1 cellular context compared by ENCODE assay signal in genomic region chr19:3036119-3036794, GRCh38.
TF ChIP-seq lines count a peak whose summit lies in the region.

No MANE protein-coding gene starts in this region.

TF ChIP-seq in HEK293, 187 proteins besides CTCF, POLR2A, EP300 and RAD21 (continued from another document and continues in another):
- TF ChIP-seq PRDM10 (tag by site-specific recombination; IDR thresholded peaks at IDR 0.05) (peak; percentile 52; the same call in 1 of the 2 replicates), WT1 (tag by site-specific recombination; IDR thresholded peaks at IDR 0.05) (peak; percentile 80), ZNF341 (tag by site-specific recombination; IDR thresholded peaks at IDR 0.05; ENCODE audit: low read depth) (peak; percentile 80), MZF1 (tag by site-specific recombination; IDR thresholded peaks at IDR 0.05; ENCODE audit: borderline replicate concordance) (peak; percentile 55; the same call in 1 of the 2 replicates), ZFP41 (tag by site-specific recombination; IDR thresholded peaks at IDR 0.05; ENCODE audit: borderline replicate concordance) (no peak), ZNF843 (tag by site-specific recombination; IDR thresholded peaks at IDR 0.05) (0 out of 2 replicates have a peak, but pooled peaks have one; percentile 12), IKZF3 (tag by site-specific recombination; IDR thresholded peaks at IDR 0.05) (peak; percentile 99), ZIC2 (tag by site-specific recombination; IDR thresholded peaks at IDR 0.05) (peak; percentile 99), ZNF629 (tag by site-specific recombination; IDR thresholded peaks at IDR 0.05) (0 out of 2 replicates have a peak, but pooled peaks have one; percentile 26), ZNF830 (tag by site-specific recombination; IDR thresholded peaks at IDR 0.05; ENCODE audit: low read depth) (no peak), ZNF423 (tag by site-specific recombination; IDR thresholded peaks at IDR 0.05) (peak; percentile 82; the same call in 1 of the 2 replicates), ZNF621 (tag by site-specific recombination; IDR thresholded peaks at IDR 0.05) (no peak), ZNF514 (tag by site-specific recombination; IDR thresholded peaks at IDR 0.05) (no peak), GLIS1 (tag by site-specific recombination; IDR thresholded peaks at IDR 0.05) (peak; percentile 95), KLF7 (tag by site-specific recombination; IDR thresholded peaks at IDR 0.05; ENCODE audit: borderline replicate concordance) (0 out of 2 replicates have a peak, but pooled peaks have one; percentile 13), TCF7L2 (IDR thresholded peaks at IDR 0.05; ENCODE audit: borderline replicate concordance, low read depth, low read length) (peak; percentile 63; the same call in 1 of the 2 replicates), ZNF214 (tag by site-specific recombination; IDR thresholded peaks at IDR 0.05; ENCODE audit: borderline replicate concordance) (no peak), ZBTB8A (tag by site-specific recombination; IDR thresholded peaks at IDR 0.05) (peak; percentile 8), ZNF366 (tag by site-specific recombination; conservative IDR thresholded peaks at IDR 0.05) (peak; percentile 56), ZNF121 (tag by site-specific recombination; IDR thresholded peaks at IDR 0.05) (no peak), KLF17 (tag by site-specific recombination; IDR thresholded peaks at IDR 0.05) (peak; percentile 71; the same call in 1 of the 2 replicates), ZNF639 (tag by site-specific recombination; IDR thresholded peaks at IDR 0.05) (no peak), KLF8 (tag by site-specific recombination; IDR thresholded peaks at IDR 0.05) (peak; percentile 81), ZNF837 (tag by site-specific recombination; IDR thresholded peaks at IDR 0.05) (no peak), ZNF473 (tag by site-specific recombination; IDR thresholded peaks at IDR 0.05) (no peak), ZBTB6 (tag by site-specific recombination; IDR thresholded peaks at IDR 0.05) (peak; percentile 38; the same call in 1 of the 2 replicates), ZBTB26 (tag by site-specific recombination; optimal IDR thresholded peaks at IDR 0.05) (peak; percentile 76), ZNF433 (tag by site-specific recombination; IDR thresholded peaks at IDR 0.05; ENCODE audit: low read depth) (no peak), EGR2 (tag by site-specific recombination; IDR thresholded peaks at IDR 0.05; ENCODE audit: low read depth) (peak; percentile 66), ZNF555 (tag by site-specific recombination; conservative IDR thresholded peaks at IDR 0.05) (no peak), FEZF1 (tag by site-specific recombination; IDR thresholded peaks at IDR 0.05) (peak; percentile 47; the same call in 1 of the 2 replicates), BCL11B (tag by site-specific recombination; IDR thresholded peaks at IDR 0.05; ENCODE audit: low read depth) (peak; percentile 95), ZXDB (tag by site-specific recombination; IDR thresholded peaks at IDR 0.05) (peak; percentile 74), REST (tag by site-specific recombination; IDR thresholded peaks at IDR 0.05) (0 out of 2 replicates have a peak, but pooled peaks have one; percentile 36), PRDM4 (tag by site-specific recombination; IDR thresholded peaks at IDR 0.05) (peak; percentile 30; the same call in 1 of the 2 replicates)
- TF ChIP-seq, protein P1, sequence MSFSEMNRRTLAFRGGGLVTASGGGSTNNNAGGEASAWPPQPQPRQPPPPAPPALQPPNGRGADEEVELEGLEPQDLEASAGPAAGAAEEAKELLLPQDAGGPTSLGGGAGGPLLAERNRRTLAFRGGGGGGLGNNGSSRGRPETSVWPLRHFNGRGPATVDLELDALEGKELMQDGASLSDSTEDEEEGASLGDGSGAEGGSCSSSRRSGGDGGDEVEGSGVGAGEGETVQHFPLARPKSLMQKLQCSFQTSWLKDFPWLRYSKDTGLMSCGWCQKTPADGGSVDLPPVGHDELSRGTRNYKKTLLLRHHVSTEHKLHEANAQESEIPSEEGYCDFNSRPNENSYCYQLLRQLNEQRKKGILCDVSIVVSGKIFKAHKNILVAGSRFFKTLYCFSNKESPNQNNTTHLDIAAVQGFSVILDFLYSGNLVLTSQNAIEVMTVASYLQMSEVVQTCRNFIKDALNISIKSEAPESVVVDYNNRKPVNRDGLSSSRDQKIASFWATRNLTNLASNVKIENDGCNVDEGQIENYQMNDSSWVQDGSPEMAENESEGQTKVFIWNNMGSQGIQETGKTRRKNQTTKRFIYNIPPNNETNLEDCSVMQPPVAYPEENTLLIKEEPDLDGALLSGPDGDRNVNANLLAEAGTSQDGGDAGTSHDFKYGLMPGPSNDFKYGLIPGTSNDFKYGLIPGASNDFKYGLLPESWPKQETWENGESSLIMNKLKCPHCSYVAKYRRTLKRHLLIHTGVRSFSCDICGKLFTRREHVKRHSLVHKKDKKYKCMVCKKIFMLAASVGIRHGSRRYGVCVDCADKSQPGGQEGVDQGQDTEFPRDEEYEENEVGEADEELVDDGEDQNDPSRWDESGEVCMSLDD (tag by site-specific recombination; IDR thresholded peaks at IDR 0.05): peak; percentile 33
- TF ChIP-seq, protein P2, sequence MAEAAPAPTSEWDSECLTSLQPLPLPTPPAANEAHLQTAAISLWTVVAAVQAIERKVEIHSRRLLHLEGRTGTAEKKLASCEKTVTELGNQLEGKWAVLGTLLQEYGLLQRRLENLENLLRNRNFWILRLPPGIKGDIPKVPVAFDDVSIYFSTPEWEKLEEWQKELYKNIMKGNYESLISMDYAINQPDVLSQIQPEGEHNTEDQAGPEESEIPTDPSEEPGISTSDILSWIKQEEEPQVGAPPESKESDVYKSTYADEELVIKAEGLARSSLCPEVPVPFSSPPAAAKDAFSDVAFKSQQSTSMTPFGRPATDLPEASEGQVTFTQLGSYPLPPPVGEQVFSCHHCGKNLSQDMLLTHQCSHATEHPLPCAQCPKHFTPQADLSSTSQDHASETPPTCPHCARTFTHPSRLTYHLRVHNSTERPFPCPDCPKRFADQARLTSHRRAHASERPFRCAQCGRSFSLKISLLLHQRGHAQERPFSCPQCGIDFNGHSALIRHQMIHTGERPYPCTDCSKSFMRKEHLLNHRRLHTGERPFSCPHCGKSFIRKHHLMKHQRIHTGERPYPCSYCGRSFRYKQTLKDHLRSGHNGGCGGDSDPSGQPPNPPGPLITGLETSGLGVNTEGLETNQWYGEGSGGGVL (tag by site-specific recombination; IDR thresholded peaks at IDR 0.05): peak; percentile 97
